In the genomic region with DNA sequence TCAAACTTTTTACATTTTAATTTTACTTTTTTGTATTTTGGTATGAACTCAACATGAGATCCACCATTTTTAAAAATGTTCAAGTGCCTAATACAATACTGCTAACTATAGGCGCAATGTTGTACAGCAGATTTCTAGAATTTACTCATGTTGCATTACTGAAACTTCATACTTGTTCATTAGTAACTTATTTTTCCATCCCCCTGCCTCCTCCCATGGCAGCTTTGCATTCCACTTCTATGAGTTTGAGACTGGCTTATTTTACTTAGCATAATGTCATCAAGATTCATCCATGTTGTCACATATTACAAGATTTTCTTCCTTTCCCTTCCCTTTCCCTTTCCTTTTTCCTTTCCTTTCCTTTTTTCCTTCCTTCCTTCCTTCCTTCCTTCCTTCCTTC, we compare ENCODE assay signal across 28 cellular contexts.
DNase-seq lines count a peak whose midpoint lies in the region; ATAC-seq, FAIRE-seq and TF ChIP-seq lines count a peak whose summit lies in the region.
"Had no signal": no experiment of that assay in that cellular context is flagged by ENCODE, and none has a peak within 500 bp of the region (broad histone marks: within the 10 kb centered on the region; RNA-seq: fewer than 3 reads in every experiment).

No MANE protein-coding gene starts in this region.

- peaks cover 12% of the 10 kb centered on the region for H3K9me3 Mint-ChIP-seq in natural killer cell treated with Interleukin-12 subunit alpha and Interleukin-12 subunit beta and Interleukin-15 and Interleukin-18, amount 100 ng/mL, for 72 hours
- H3K9me3 Mint-ChIP-seq in Calu3 (ENCODE audit: low read depth, unreplicated experiment), result peaks cover 3% of the 10 kb centered on the region
- H3K9me3 Mint-ChIP-seq: stimulated activated naive CD8-positive, alpha-beta T cell treated with anti-CD3 and anti-CD28 coated beads, Interleukin-15, amount 100 ng/mL, for 72 hours had no signal

- no peaks in the 10 kb centered on the region for H3K36me3 ChIP-seq in bronchial epithelial cell (ENCODE audit: control insufficient read depth, insufficient read depth, low read length)
- H3K36me3 ChIP-seq in tibial nerve, result no peaks in the 10 kb centered on the region
- H3K36me3 ChIP-seq: BLaER1, Peyer's patch, right lobe of liver, tibial artery had no signal

- no peak overlapping the region for H3K27ac Mint-ChIP-seq in natural killer cell treated with Interleukin-12 subunit alpha and Interleukin-12 subunit beta and Interleukin-15 and Interleukin-18, amount 100 ng/mL, for 72 hours
- H3K27ac Mint-ChIP-seq in Calu3 (ENCODE audit: unreplicated experiment), result no peak overlapping the region
- H3K27ac Mint-ChIP-seq: GM23338; stimulated activated naive CD8-positive, alpha-beta T cell treated with anti-CD3 and anti-CD28 coated beads, Interleukin-15, amount 100 ng/mL, for 72 hours had no signal

- FAIRE-seq in bronchial epithelial cell (lab: Jason Lieb, UNC), result no peak
- FAIRE-seq: islet of Langerhans had no signal

- TF ChIP-seq EP300 in tibial nerve (IDR thresholded peaks at IDR 0.05), result no peak

- H3K4me3 ChIP-seq in bronchial epithelial cell (ENCODE audit: low read depth, low read length), result no peak overlapping the region
- H3K4me3 ChIP-seq in tibial nerve, result no peak overlapping the region
- H3K4me3 ChIP-seq: BLaER1, GM23338, Peyer's patch, right lobe of liver, tibial artery had no signal

- H3K4me1 Mint-ChIP-seq in natural killer cell treated with Interleukin-12 subunit alpha and Interleukin-12 subunit beta and Interleukin-15 and Interleukin-18, amount 100 ng/mL, for 72 hours (ENCODE audit: low read depth in 2 of 2), result no peaks in the 10 kb centered on the region
- no peaks in the 10 kb centered on the region for H3K4me1 Mint-ChIP-seq in Calu3 (ENCODE audit: low read depth, unreplicated experiment)
- H3K4me1 Mint-ChIP-seq: GM23338; stimulated activated naive CD8-positive, alpha-beta T cell treated with anti-CD3 and anti-CD28 coated beads, Interleukin-15, amount 100 ng/mL, for 72 hours had no signal

- peaks cover 5% of the 10 kb centered on the region for H3K36me3 Mint-ChIP-seq in natural killer cell treated with Interleukin-12 subunit alpha and Interleukin-12 subunit beta and Interleukin-15 and Interleukin-18, amount 100 ng/mL, for 72 hours
- no peaks in the 10 kb centered on the region for H3K36me3 Mint-ChIP-seq in Calu3 (ENCODE audit: insufficient read depth, unreplicated experiment)

- H3K4me3 Mint-ChIP-seq in natural killer cell treated with Interleukin-12 subunit alpha and Interleukin-12 subunit beta and Interleukin-15 and Interleukin-18, amount 100 ng/mL, for 72 hours, result no peak overlapping the region
- H3K4me3 Mint-ChIP-seq in Calu3 (ENCODE audit: low read depth, unreplicated experiment), result no peak overlapping the region
- H3K4me3 Mint-ChIP-seq: GM23338; stimulated activated naive CD8-positive, alpha-beta T cell treated with anti-CD3 and anti-CD28 coated beads, Interleukin-15, amount 100 ng/mL, for 72 hours had no signal

- TF ChIP-seq CTCF in bronchial epithelial cell (IDR thresholded peaks at IDR 0.05; ENCODE audit: insufficient read depth, low read length, severe bottlenecking), result no peak
- no peak for TF ChIP-seq CTCF in tibial nerve (IDR thresholded peaks at IDR 0.05)
- TF ChIP-seq CTCF in Calu3 (IDR thresholded peaks at IDR 0.05; ENCODE audit: unreplicated experiment), result no peak

- H3K4me1 ChIP-seq in tibial nerve, result no peaks in the 10 kb centered on the region
- H3K4me1 ChIP-seq: BLaER1, Peyer's patch, right lobe of liver, tibial artery had no signal

- H3K27me3 ChIP-seq in bronchial epithelial cell (ENCODE audit: control insufficient read depth, insufficient read depth, low read length) (no peaks in the 10 kb centered on the region), tibial nerve (no peaks in the 10 kb centered on the region)
- H3K27me3 ChIP-seq: BLaER1, Peyer's patch, right lobe of liver, tibial artery had no signal

- H3K27ac ChIP-seq in tibial nerve, result no peak overlapping the region
- H3K27ac ChIP-seq: BLaER1, Peyer's patch, right lobe of liver, tibial artery had no signal

- CTCF ChIA-PET in Calu3 (lab: Charles Lee), result interaction anchor here (0.7 to 0.8 kb wide), 2 partner anchors 459 to 1102 kb away, joined by 8 read pairs; no protein-coding TSS in a partner anchor

- BruUV-seq in Calu3 (replicated peaks; lab: Mats Ljungman, UMichigan), result no TSS peak

- H3K27me3 Mint-ChIP-seq in natural killer cell treated with Interleukin-12 subunit alpha and Interleukin-12 subunit beta and Interleukin-15 and Interleukin-18, amount 100 ng/mL, for 72 hours, result no peaks in the 10 kb centered on the region
- H3K27me3 Mint-ChIP-seq in Calu3 (ENCODE audit: unreplicated experiment), result no peaks in the 10 kb centered on the region
- H3K27me3 Mint-ChIP-seq: stimulated activated naive CD8-positive, alpha-beta T cell treated with anti-CD3 and anti-CD28 coated beads, Interleukin-15, amount 100 ng/mL, for 72 hours had no signal

- 96% methylated on average over 1 of the region's 1 CpG for WGBS in tibial nerve, 2 donors

- TF ChIP-seq POLR2A in tibial nerve (IDR thresholded peaks at IDR 0.05), result no peak

- no peak for ATAC-seq in natural killer cell treated with Interleukin-12 subunit alpha and Interleukin-12 subunit beta and Interleukin-15 and Interleukin-18, amount 100 ng/mL, for 72 hours
- ATAC-seq: GM23338; left ventricle myocardium superior; right lobe of liver; stimulated activated naive CD8-positive, alpha-beta T cell treated with anti-CD3 and anti-CD28 coated beads, Interleukin-15, amount 100 ng/mL, for 72 hours had no signal

- DNase-seq in EH (ENCODE audit: low read depth) (peak; percentile 68), HK-2 (ENCODE audit: unreplicated experiment) (peak; percentile 4), bronchial epithelial cell (ENCODE audit: low read depth) (peak; percentile 2), iris pigment epithelial cell (ENCODE audit: low read depth) (peak; percentile 38), tibial nerve (ENCODE audit: low spot score in 2 of 2) (no peak), NCI-H2196 (lab: John Stamatoyannopoulos, UW; ENCODE audit: unreplicated experiment) (no peak), Calu3 (no peak)
- no peak for DNase-seq in natural killer cell treated with Interleukin-12 subunit alpha and Interleukin-12 subunit beta and Interleukin-15 and Interleukin-18, amount 100 ng/mL, for 72 hours (ENCODE audit: low spot score)
- DNase-seq: activated CD4-positive, alpha-beta T cell treated with anti-CD3 and anti-CD28 coated beads, Interleukin-2, amount 50 U/mL, for 48 hours; activated CD4-positive, CD25-positive, alpha-beta regulatory T cell treated with anti-CD3 and anti-CD28 coated beads, Interleukin-2, amount 50 U/mL, for 72 hours; activated gamma-delta T cell treated with Interleukin-2 at 50 U/mL for 16 hours; activated T-cell treated with anti-CD3 and anti-CD28 coated beads, Interleukin-2, amount 50 U/mL, for 48 hours; Karpas-422; left ventricle myocardium superior; mesendoderm; MV-4-11; NCI-H1436 treated with DMSO at 0.1 percent for 48 hours; NCI-H748 treated with DMSO at 0.1 percent for 48 hours; Peyer's patch; posterior cingulate gyrus; right lobe of liver; SHP77; stimulated activated CD8-positive, alpha-beta memory T cell treated with anti-CD3 and anti-CD28 coated beads, Interleukin-4, amount 100 ng/mL, for 48 hours; stimulated activated naive CD8-positive, alpha-beta T cell treated with anti-CD3 and anti-CD28 coated beads, Interleukin-15, amount 100 ng/mL, for 72 hours; tibial artery had no signal

- intact Hi-C loops in Calu3 (cut with micrococcal nuclease; ENCODE audit: unreplicated experiment), result no loop called here

- no peaks in the 10 kb centered on the region for H3K9me3 ChIP-seq in tibial nerve
- H3K9me3 ChIP-seq: BLaER1, Peyer's patch, right lobe of liver had no signal

Comparison
In these comparisons a context has a peak if more than half of its experiments do, and no peak if none do; other contexts are left out.
1. DNase-seq: peak in EH (single experiment), HK-2 (single experiment), bronchial epithelial cell (single experiment) and iris pigment epithelial cell (single experiment); none in natural killer cell treated with Interleukin-12 subunit alpha and Interleukin-12 subunit beta and Interleukin-15 and Interleukin-18, amount 100 ng/mL, for 72 hours (single experiment), tibial nerve (0 of 2), NCI-H2196 (single experiment) and Calu3 (single experiment).